In the genomic region with DNA sequence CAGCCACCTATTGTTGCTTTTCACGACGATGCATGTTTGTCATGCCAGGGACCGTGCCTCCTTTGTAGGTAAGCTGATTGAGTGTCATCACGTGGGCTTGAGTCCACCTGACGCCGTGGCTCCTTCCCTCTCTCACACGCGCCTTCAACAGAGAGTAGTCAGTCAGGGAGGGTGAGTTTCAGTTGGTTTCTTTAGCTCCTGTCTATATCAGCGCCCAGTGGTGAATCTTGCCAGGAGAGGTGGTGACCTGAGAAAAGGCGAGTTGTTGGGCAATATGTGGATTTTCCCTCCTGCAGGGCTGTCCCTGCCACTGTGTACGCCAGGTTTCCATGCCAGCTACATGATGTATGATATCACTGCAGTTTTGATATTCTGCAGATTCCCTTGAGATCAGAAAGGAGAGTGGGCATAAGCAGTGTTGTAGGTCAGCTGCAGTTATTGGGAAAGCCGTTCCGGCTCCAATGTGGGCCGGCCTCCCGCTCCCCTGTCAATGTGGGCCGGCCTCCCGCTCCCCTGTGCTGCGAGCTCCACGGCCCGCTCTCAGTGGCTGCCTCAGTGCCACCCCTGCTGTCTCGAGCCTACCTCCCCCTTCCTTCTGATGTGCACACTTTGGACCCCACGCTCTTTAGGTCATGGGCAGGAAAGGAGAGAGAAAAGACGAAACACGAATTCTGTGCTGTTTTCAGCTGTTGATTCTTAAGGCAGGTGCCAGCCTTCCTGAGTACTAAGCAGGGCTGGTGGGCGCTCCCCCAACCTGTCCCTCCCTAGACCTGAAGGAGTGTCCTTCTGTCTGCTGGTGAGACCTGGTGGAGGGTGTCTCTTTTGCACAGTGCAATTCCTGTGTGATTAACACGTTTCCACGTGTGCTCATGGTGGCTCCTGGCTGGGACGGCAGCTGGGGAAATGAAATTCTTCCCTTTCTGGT, we compare ENCODE assay signal across 18 cellular contexts. TPM values are rescaled to one million over a fixed set of nuclear protein-coding genes. Genes with fewer than 3 reads are reported as not detected.
DNase-seq lines count a peak whose midpoint lies in the region; ATAC-seq lines count a peak whose summit lies in the region.
"Had no signal": no experiment of that assay in that cellular context is flagged by ENCODE, and none has a peak within 500 bp of the region (broad histone marks: within the 10 kb centered on the region; RNA-seq: fewer than 3 reads in every experiment).

No MANE protein-coding gene starts in this region.

- H3K4me1 Mint-ChIP-seq in CD4-positive, CD25-positive, alpha-beta regulatory T cell, result peaks cover 15 to 72% (median 43%) of the 10 kb centered on the region in 4 donors
- H3K4me1 Mint-ChIP-seq in dendritic cell treated with granulocyte-macrophage colony-stimulating factor and Interleukin-4, amounts not matched to agents 40 ng/mL and 50 ng/mL, for 4 days (ENCODE audit: low read depth), result peaks cover 39% of the 10 kb centered on the region

- no peak overlapping the region for H4K8ac ChIP-seq in neuronal stem cell (ENCODE audit: low read depth, low read length)

- DNase-seq in CD4-positive, CD25-positive, alpha-beta regulatory T cell, result no peak
- DNase-seq in Karpas-422 (peak; percentile 24), neuronal stem cell (ENCODE audit: low spot score) (no peak), H7 (no peak), DMS53 treated with DMSO at 0.1 percent for 48 hours (lab: John Stamatoyannopoulos, UW; ENCODE audit: unreplicated experiment) (no peak)
- DNase-seq: activated CD4-positive, CD25-positive, alpha-beta regulatory T cell; brain microvascular endothelial cell; CD8-positive, alpha-beta memory T cell; effector memory CD4-positive, alpha-beta T cell; KBM-7; NCI-H1417 treated with DMSO at 0.1 percent for 48 hours; NCI-H446; uterus had no signal

- no peak for ATAC-seq in CD4-positive, CD25-positive, alpha-beta regulatory T cell (ENCODE audit: low read depth in 2 of 2)
- no peak for ATAC-seq in GM21447 (IDR thresholded peaks at IDR 0.05; ENCODE audit: unreplicated experiment)

- no peak overlapping the region for H4K91ac ChIP-seq in neuronal stem cell (ENCODE audit: low read depth, low read length, poor library complexity)

- H3K79me2 ChIP-seq in Karpas-422 (ENCODE audit: low read length), result peaks cover 9% of the 10 kb centered on the region

- peaks cover 40% of the 10 kb centered on the region for H3K36me3 ChIP-seq in CD4-positive, CD25-positive, alpha-beta regulatory T cell (ENCODE audit: control insufficient read depth, insufficient read depth, low read length)
- H3K36me3 ChIP-seq in Karpas-422 (ENCODE audit: insufficient read depth, low read length) (no peaks in the 10 kb centered on the region), neuronal stem cell (replicated peaks in 1 of 2; ENCODE audit: control insufficient read depth in 2 of 2, insufficient read depth in 2 of 2, low read length in 2 of 2) (peaks cover 5 to 18% of the 10 kb centered on the region in 2 donors), H7 (replicated peaks; ENCODE audit: control insufficient read depth, insufficient read depth, low read length) (no peaks in the 10 kb centered on the region; the same call in none of the 2 replicates)
- H3K36me3 ChIP-seq: prostate gland, uterus had no signal

- H3K27ac ChIP-seq in CD4-positive, CD25-positive, alpha-beta regulatory T cell (ENCODE audit: insufficient read depth, low read length, poor library complexity, severe bottlenecking), result peak overlapping the region; percentile 14
- H3K27ac ChIP-seq in Karpas-422 (ENCODE audit: low read length), result no peak overlapping the region
- no peak overlapping the region for H3K27ac ChIP-seq in neuronal stem cell (replicated peaks; ENCODE audit: low read length)
- H3K27ac ChIP-seq: brain microvascular endothelial cell, prostate gland, uterus had no signal

- no CpG with 5 or more reads among the region's 28 CpGs for WGBS in neuronal stem cell (ENCODE audit: extremely low coverage in 2 of 2, insufficient read length in 2 of 2, insufficient replicate concordance in 1 of 2), 2 donors

- H3K14ac ChIP-seq in neuronal stem cell (ENCODE audit: low read length), result no peak overlapping the region

- no peak overlapping the region for H3K18ac ChIP-seq in neuronal stem cell (ENCODE audit: low read length)

- no peak overlapping the region for H3K4ac ChIP-seq in neuronal stem cell (ENCODE audit: low read length)

- H4K20me1 ChIP-seq in Karpas-422 (ENCODE audit: insufficient read depth, low read depth, low read length), result no peaks in the 10 kb centered on the region

- H3K9me3 Mint-ChIP-seq in CD4-positive, CD25-positive, alpha-beta regulatory T cell, result no peaks in the 10 kb centered on the region
- H3K9me3 Mint-ChIP-seq in dendritic cell treated with granulocyte-macrophage colony-stimulating factor and Interleukin-4, amounts not matched to agents 40 ng/mL and 50 ng/mL, for 4 days, result no peaks in the 10 kb centered on the region
- H3K9me3 Mint-ChIP-seq: CD8-positive, alpha-beta memory T cell had no signal

- no peak overlapping the region for H2AFZ ChIP-seq in Karpas-422 (ENCODE audit: low read length)
- H2AFZ ChIP-seq in neuronal stem cell (ENCODE audit: low read length), result no peak overlapping the region

- no peak overlapping the region for H2BK12ac ChIP-seq in neuronal stem cell (ENCODE audit: low read length)

- H2BK5ac ChIP-seq in neuronal stem cell (ENCODE audit: low read length), result no peak overlapping the region

- H2BK15ac ChIP-seq in neuronal stem cell (ENCODE audit: low read length), result no peak overlapping the region

- no peaks in the 10 kb centered on the region for H3K27me3 ChIP-seq in CD4-positive, CD25-positive, alpha-beta regulatory T cell (ENCODE audit: control insufficient read depth, insufficient read depth, low read length)
- H3K27me3 ChIP-seq in Karpas-422 (ENCODE audit: low read length) (no peaks in the 10 kb centered on the region), neuronal stem cell (ENCODE audit: control insufficient read depth in 3 of 3, insufficient read depth in 3 of 3, low read depth in 1 of 3, low read length in 3 of 3) (no peaks in the 10 kb centered on the region), H7 (ENCODE audit: control insufficient read depth, insufficient read depth, low read length) (no peaks in the 10 kb centered on the region)
- H3K27me3 ChIP-seq: brain microvascular endothelial cell, uterus had no signal

- peak overlapping the region in 2 of 3 donors; percentile 31 to 95 for H3K27ac Mint-ChIP-seq in CD4-positive, CD25-positive, alpha-beta regulatory T cell
- peak overlapping the region; percentile 68 for H3K27ac Mint-ChIP-seq in dendritic cell treated with granulocyte-macrophage colony-stimulating factor and Interleukin-4, amounts not matched to agents 40 ng/mL and 50 ng/mL, for 4 days

- no peak overlapping the region for H3K4me2 ChIP-seq in Karpas-422 (ENCODE audit: low read depth, low read length, poor library complexity, severe bottlenecking)
- no peak overlapping the region for H3K4me2 ChIP-seq in neuronal stem cell (ENCODE audit: insufficient read depth, low read length, poor library complexity, severe bottlenecking)

- no peaks in the 10 kb centered on the region for H3K9me3 ChIP-seq in CD4-positive, CD25-positive, alpha-beta regulatory T cell (ENCODE audit: control insufficient read depth in 2 of 2, low read length in 2 of 2)
- H3K9me3 ChIP-seq in Karpas-422 (ENCODE audit: low read length) (no peaks in the 10 kb centered on the region), neuronal stem cell (replicated peaks in 1 of 2; ENCODE audit: control insufficient read depth in 2 of 2, insufficient read depth in 1 of 2, low read depth in 1 of 2, low read length in 2 of 2) (no peaks in the 10 kb centered on the region)
- H3K9me3 ChIP-seq: prostate gland, uterus had no signal

- H2AK5ac ChIP-seq in neuronal stem cell (ENCODE audit: low read depth, low read length), result no peak overlapping the region

- peaks cover 11% of the 10 kb centered on the region for H3K4me1 ChIP-seq in CD4-positive, CD25-positive, alpha-beta regulatory T cell (ENCODE audit: control insufficient read depth, insufficient read depth, low read length, poor library complexity, severe bottlenecking)
- H3K4me1 ChIP-seq in Karpas-422 (ENCODE audit: low read length), result no peaks in the 10 kb centered on the region
- H3K4me1 ChIP-seq in neuronal stem cell (ENCODE audit: control insufficient read depth in 2 of 2, insufficient read depth in 1 of 2, low read depth in 1 of 2, low read length in 2 of 2), result no peaks in the 10 kb centered on the region
- H3K4me1 ChIP-seq: prostate gland, uterus had no signal

- no peaks in the 10 kb centered on the region for H3K9me2 ChIP-seq in Karpas-422 (replicated peaks; ENCODE audit: insufficient read depth, low read length)

- no peak overlapping the region for H2BK120ac ChIP-seq in neuronal stem cell (ENCODE audit: low read depth, low read length)

- H3K23ac ChIP-seq in neuronal stem cell (ENCODE audit: low read depth, low read length, poor library complexity), result no peak overlapping the region

- H3K4me3 ChIP-seq in CD4-positive, CD25-positive, alpha-beta regulatory T cell (ENCODE audit: low read depth, low read length), result no peak overlapping the region
- no peak overlapping the region for H3K4me3 ChIP-seq in Karpas-422 (ENCODE audit: low read length)
- no peak overlapping the region for H3K4me3 ChIP-seq in neuronal stem cell (ENCODE audit: low read length in 2 of 2)
- H3K4me3 ChIP-seq in H7 (ENCODE audit: insufficient read depth, low read depth, low read length), result no peak overlapping the region
- H3K4me3 ChIP-seq: prostate gland, uterus had no signal

- H3K79me1 ChIP-seq in neuronal stem cell (ENCODE audit: low read depth, low read length), result peaks cover 8% of the 10 kb centered on the region

- peaks cover 41% of the 10 kb centered on the region for H3K36me3 Mint-ChIP-seq in CD4-positive, CD25-positive, alpha-beta regulatory T cell
- H3K36me3 Mint-ChIP-seq in dendritic cell treated with granulocyte-macrophage colony-stimulating factor and Interleukin-4, amounts not matched to agents 40 ng/mL and 50 ng/mL, for 4 days (ENCODE audit: low read depth), result peaks cover 88% of the 10 kb centered on the region

- H3K4me3 Mint-ChIP-seq in CD4-positive, CD25-positive, alpha-beta regulatory T cell, result peak overlapping the region in 2 of 4 donors; percentile 38 to 48
- no peak overlapping the region for H3K4me3 Mint-ChIP-seq in dendritic cell treated with granulocyte-macrophage colony-stimulating factor and Interleukin-4, amounts not matched to agents 40 ng/mL and 50 ng/mL, for 4 days

- no peaks in the 10 kb centered on the region for H3K27me3 Mint-ChIP-seq in CD4-positive, CD25-positive, alpha-beta regulatory T cell
- no peaks in the 10 kb centered on the region for H3K27me3 Mint-ChIP-seq in dendritic cell treated with granulocyte-macrophage colony-stimulating factor and Interleukin-4, amounts not matched to agents 40 ng/mL and 50 ng/mL, for 4 days
- H3K27me3 Mint-ChIP-seq: CD8-positive, alpha-beta memory T cell had no signal

- no peak overlapping the region for H3K9ac ChIP-seq in Karpas-422 (ENCODE audit: low read length)
- H3K9ac ChIP-seq in neuronal stem cell (ENCODE audit: low read depth, low read length, poor library complexity), result peak overlapping the region; percentile 24

- intact Hi-C loops in dendritic cell treated with granulocyte-macrophage colony-stimulating factor and Interleukin-4, amounts not matched to agents 40 ng/mL and 50 ng/mL, for 4 days (cut with micrococcal nuclease), result no loop called here

RNA-seq across cellular contexts. Expression of a gene that starts 31.5 kb away (rescaled TPM):
- 114 TPM for total RNA-seq in CD4-positive, CD25-positive, alpha-beta regulatory T cell
- 10 to 100 TPM; 20.4 to 27.6 (median 25.9) TPM for polyA plus RNA-seq in CD4-positive, CD25-positive, alpha-beta regulatory T cell
- total RNA-seq in Karpas-422 (2014; rRNA removed; shearing (Covaris generic); ENCODE audit: low replicate concordance), result 30.1 and 36.5 TPM in 2 replicates
- 22.7 TPM for polyA plus RNA-seq in neuronal stem cell (2013, experiment 1 of 2)
- 22.7 TPM for polyA plus RNA-seq in neuronal stem cell (2013, experiment 2 of 2)
- total RNA-seq in H7 (2014; rRNA removed; shearing (Covaris generic)), result 37.3 and 39.3 TPM in 2 replicates

RNA-seq across cellular contexts. Expression of a gene that starts 46.4 kb away (rescaled TPM):
- not detected for total RNA-seq in CD4-positive, CD25-positive, alpha-beta regulatory T cell
- not detected for polyA plus RNA-seq in CD4-positive, CD25-positive, alpha-beta regulatory T cell
- not detected in 2 replicates for total RNA-seq in Karpas-422 (2014; rRNA removed; shearing (Covaris generic); ENCODE audit: low replicate concordance)
- not detected for polyA plus RNA-seq in neuronal stem cell (2013, experiment 1 of 2)
- not detected for polyA plus RNA-seq in neuronal stem cell (2013, experiment 2 of 2)
- total RNA-seq in H7 (2014; rRNA removed; shearing (Covaris generic)), result not detected in 2 replicates
- total RNA-seq: CD8-positive, alpha-beta memory T cell; frontal cortex; H4; prostate gland; uterus had no signal
- polyA plus RNA-seq: CD8-positive, alpha-beta memory T cell had no signal
